8 cellular contexts compared by ENCODE assay signal in the genomic region with DNA sequence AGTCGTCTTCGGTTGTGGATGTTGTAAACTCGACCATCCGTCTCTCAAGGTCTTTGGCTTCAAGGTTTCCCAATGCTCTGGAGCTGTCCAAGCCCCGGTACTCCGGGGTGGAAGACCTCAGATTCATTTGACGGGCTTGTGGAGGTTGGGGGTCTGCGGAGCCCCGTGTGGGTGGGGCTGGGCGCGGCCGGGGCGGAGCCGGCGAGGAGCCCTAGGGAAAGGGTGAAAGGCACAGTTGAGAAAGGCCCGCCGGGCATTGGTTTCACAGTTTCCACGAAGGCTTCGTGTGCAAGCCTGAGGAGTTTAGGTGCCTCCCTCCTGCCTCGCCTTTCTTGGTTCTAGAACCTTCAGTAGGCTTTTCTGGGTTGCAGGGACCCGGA. TPM values are rescaled to one million over a fixed set of nuclear protein-coding genes. Genes with fewer than 3 reads are reported as not detected.
DNase-seq lines count a peak whose midpoint lies in the region; ATAC-seq and TF ChIP-seq lines count a peak whose summit lies in the region.

No MANE protein-coding gene starts in this region.

- H3K27ac ChIP-seq in Peyer's patch (peak overlapping the region; percentile 72 to 96 (median 91)), foreskin keratinocyte (no peak overlapping the region)

- no peaks in the 10 kb centered on the region for H3K9me3 Mint-ChIP-seq in progenitor cell of endocrine pancreas (ENCODE audit: low read depth)

- H3K9me3 ChIP-seq in Peyer's patch, result no peaks in the 10 kb centered on the region

- TF ChIP-seq POLR2A in Peyer's patch (IDR thresholded peaks at IDR 0.05), result no peak

- no peak for DNase-seq in Peyer's patch
- no peak for DNase-seq in foreskin keratinocyte
- no peak for DNase-seq in progenitor cell of endocrine pancreas (ENCODE audit: low spot score, unreplicated experiment)
- DNase-seq in NCI-H187 treated with DMSO at 0.1 percent for 48 hours (lab: John Stamatoyannopoulos, UW), result no peak
- DNase-seq in HCEC 1CT, result no peak
- no peak for DNase-seq in SKM-1 treated with dmso at 0.1 percent for 144 hours (lab: John Stamatoyannopoulos, UW; ENCODE audit: unreplicated experiment)
- DNase-seq in stimulated activated CD4-positive, alpha-beta T cell treated with anti-CD3 and anti-CD28 coated beads, Interleukin-15, amount 100 ng/mL, for 24 hours, result no peak

- H3K4me1 ChIP-seq in Peyer's patch (peaks cover 0 to 18% (median 1%) of the 10 kb centered on the region in 4 donors), foreskin keratinocyte (peaks cover 6% of the 10 kb centered on the region)

- peak overlapping the region; percentile 35 to 64 (median 56) for H3K4me3 ChIP-seq in Peyer's patch

- H3K4me3 Mint-ChIP-seq in progenitor cell of endocrine pancreas (ENCODE audit: low read depth), result peak overlapping the region; percentile 80

- H3K27me3 Mint-ChIP-seq in progenitor cell of endocrine pancreas, result peaks cover 21% of the 10 kb centered on the region

- H3K36me3 Mint-ChIP-seq in progenitor cell of endocrine pancreas (ENCODE audit: insufficient read depth), result no peaks in the 10 kb centered on the region

- H3K36me3 ChIP-seq in Peyer's patch, result no peaks in the 10 kb centered on the region

- peak overlapping the region; percentile 85 for H3K27ac Mint-ChIP-seq in progenitor cell of endocrine pancreas

- TF ChIP-seq CTCF in Peyer's patch (IDR thresholded peaks at IDR 0.05), result no peak
- no peak for TF ChIP-seq CTCF in foreskin keratinocyte (conservative IDR thresholded peaks at IDR 0.05)
- no peak for TF ChIP-seq CTCF in progenitor cell of endocrine pancreas (IDR thresholded peaks at IDR 0.05; ENCODE audit: unreplicated experiment)

- peaks cover 14% of the 10 kb centered on the region for H3K4me1 Mint-ChIP-seq in progenitor cell of endocrine pancreas (ENCODE audit: low read depth)

- H3K27me3 ChIP-seq in Peyer's patch (no peaks in the 10 kb centered on the region), foreskin keratinocyte (peaks cover 13% of the 10 kb centered on the region)

- ATAC-seq in GM18907 (IDR thresholded peaks at IDR 0.05; ENCODE audit: unreplicated experiment) (peak; percentile 13), foreskin keratinocyte (peak; percentile 5)

RNA-seq across cellular contexts. Expression of a gene that starts 0.4 kb away (rescaled TPM):
- total RNA-seq in Peyer's patch (100 to 1,000 TPM in 1 of 4 donors, 10 to 100 TPM in 3; 39.7 to 143 (median 69.8) TPM), foreskin keratinocyte (19.3 TPM in 2 replicates), progenitor cell of endocrine pancreas (64.0 and 71.2 TPM in 2 replicates)
- polyA plus RNA-seq in foreskin keratinocyte, result 0.95 and 1.1 TPM in 2 replicates
